9 cellular contexts compared by ENCODE assay signal in genomic region chr10:78991187-78991586, GRCh38.
DNase-seq lines count a peak whose midpoint lies in the region; ATAC-seq lines count a peak whose summit lies in the region.
"Had no signal": no experiment of that assay in that cellular context is flagged by ENCODE, and none has a peak within 500 bp of the region (broad histone marks: within the 10 kb centered on the region; RNA-seq: fewer than 3 reads in every experiment).

No MANE protein-coding gene starts in this region.

- peaks cover 10% of the 10 kb centered on the region for H3K27me3 Mint-ChIP-seq in memory B cell

- DNase-seq in NCI-H69 (lab: John Stamatoyannopoulos, UW) (peak; percentile 34), memory B cell (ENCODE audit: low spot score in 2 of 2) (no peak), NCI-H2081 treated with DMSO at 0.1 percent for 48 hours (lab: John Stamatoyannopoulos, UW) (no peak), KBM-7 (no peak), SKM-1 treated with dmso at 0.1 percent for 144 hours (lab: John Stamatoyannopoulos, UW; ENCODE audit: unreplicated experiment) (no peak)
- DNase-seq: NCI-H510A had no signal

- H3K4me3 Mint-ChIP-seq in memory B cell = no peak overlapping the region
- H3K4me3 Mint-ChIP-seq: WTC11 had no signal

- no peaks in the 10 kb centered on the region for H3K36me3 Mint-ChIP-seq in memory B cell
- H3K36me3 Mint-ChIP-seq: WTC11 had no signal

- H3K4me1 Mint-ChIP-seq in memory B cell = peaks cover 13% of the 10 kb centered on the region

- no peaks in the 10 kb centered on the region for H3K9me3 Mint-ChIP-seq in memory B cell
- H3K9me3 Mint-ChIP-seq: WTC11 had no signal

- ATAC-seq in GM18520 (IDR thresholded peaks at IDR 0.05; ENCODE audit: unreplicated experiment) (peak; percentile 87), HG02759 (IDR thresholded peaks at IDR 0.05; ENCODE audit: unreplicated experiment) (peak; percentile 61), memory B cell (ENCODE audit: low read depth) (peak; percentile 63)
- ATAC-seq: WTC11 had no signal

- in situ Hi-C loops in KBM-7 (cut with MboI; ENCODE audit: low pct_unique_long_range_greater_than_20kb, low sequenced_read_pairs) = no loop called here

- no peak overlapping the region for H3K27ac Mint-ChIP-seq in memory B cell
- H3K27ac Mint-ChIP-seq: WTC11 had no signal
